Comparison of ENCODE assay signal across 1 cellular context in genomic region chr2:159892990-159893389, GRCh38.
TF ChIP-seq lines count a peak whose summit lies in the region.

No MANE protein-coding gene starts in this region.

TF ChIP-seq in HCT116, 20 proteins besides CTCF, POLR2A, EP300 and RAD21:
- TF ChIP-seq ZFX (IDR thresholded peaks at IDR 0.05) (no peak), EZH2phosphoT487 (IDR thresholded peaks at IDR 0.05; ENCODE audit: borderline replicate concordance) (no peak), SIN3A (IDR thresholded peaks at IDR 0.05; ENCODE audit: low read depth) (no peak), ZNF274 (IDR thresholded peaks at IDR 0.05; ENCODE audit: low read depth, low read length) (no peak), EGR1 (IDR thresholded peaks at IDR 0.05; ENCODE audit: low read depth) (no peak), CBX3 (IDR thresholded peaks at IDR 0.05; ENCODE audit: low read depth) (no peak), ZBTB33 (IDR thresholded peaks at IDR 0.05; ENCODE audit: extremely low read depth, insufficient replicate concordance, low read length) (no peak), CEBPB (IDR thresholded peaks at IDR 0.05; ENCODE audit: low read depth) (no peak), YY1 (IDR thresholded peaks at IDR 0.05; ENCODE audit: extremely low read depth, insufficient replicate concordance, low read depth, low read length) (no peak), POLR2AphosphoS5 (IDR thresholded peaks at IDR 0.05; ENCODE audit: low read depth, low read length) (no peak), SRF (IDR thresholded peaks at IDR 0.05; ENCODE audit: low read depth) (no peak), EZH2 (IDR thresholded peaks at IDR 0.05) (no peak), TCF7L2 (IDR thresholded peaks at IDR 0.05; ENCODE audit: borderline replicate concordance, extremely low read depth, insufficient read depth, insufficient read length) (no peak), JUND (IDR thresholded peaks at IDR 0.05) (no peak), SP1 (IDR thresholded peaks at IDR 0.05; ENCODE audit: low read depth) (no peak)
- TF ChIP-seq, protein P1, sequence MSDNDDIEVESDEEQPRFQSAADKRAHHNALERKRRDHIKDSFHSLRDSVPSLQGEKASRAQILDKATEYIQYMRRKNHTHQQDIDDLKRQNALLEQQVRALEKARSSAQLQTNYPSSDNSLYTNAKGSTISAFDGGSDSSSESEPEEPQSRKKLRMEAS (IDR thresholded peaks at IDR 0.05) = no peak
- TF ChIP-seq, protein P2, sequence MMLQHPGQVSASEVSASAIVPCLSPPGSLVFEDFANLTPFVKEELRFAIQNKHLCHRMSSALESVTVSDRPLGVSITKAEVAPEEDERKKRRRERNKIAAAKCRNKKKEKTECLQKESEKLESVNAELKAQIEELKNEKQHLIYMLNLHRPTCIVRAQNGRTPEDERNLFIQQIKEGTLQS (IDR thresholded peaks at IDR 0.05) = no peak
